ENCODE assay signal across 8 cellular contexts in genomic region chrX:115898382-115899001, GRCh38.
DNase-seq lines count a peak whose midpoint lies in the region; ATAC-seq and TF ChIP-seq lines count a peak whose summit lies in the region.

No MANE protein-coding gene starts in this region.

- no peaks in the 10 kb centered on the region for H3K9me3 ChIP-seq in MM.1S (replicated peaks; ENCODE audit: insufficient read depth, low read length)

- no peak overlapping the region for H3K4me3 ChIP-seq in GM12864 (ENCODE audit: low read depth, low read length)
- H3K4me3 ChIP-seq in MM.1S (ENCODE audit: low read length) = no peak overlapping the region

- no peaks in the 10 kb centered on the region for H3K27me3 Mint-ChIP-seq in naive B cell

- peak; percentile 37 for TF ChIP-seq CTCF in GM12864 (IDR thresholded peaks at IDR 0.05; ENCODE audit: low read depth, low read length, missing control alignments)
- TF ChIP-seq CTCF in MM.1S (IDR thresholded peaks at IDR 0.05; ENCODE audit: low read length) = peak; percentile 43

- H3K4me3 Mint-ChIP-seq in naive B cell = peak overlapping the region in 2 of 8 donors; percentile 20 to 25

- peaks cover 0 to 25% (median 12%) of the 10 kb centered on the region in 3 donors for H3K4me1 Mint-ChIP-seq in naive B cell

- H3K27ac ChIP-seq in MM.1S (ENCODE audit: low read length) = no peak overlapping the region

- no peaks in the 10 kb centered on the region for H3K4me1 ChIP-seq in MM.1S (ENCODE audit: low read length)

- peak overlapping the region in 3 of 6 donors; percentile 52 to 83 (median 53) for H3K27ac Mint-ChIP-seq in naive B cell

- no peaks in the 10 kb centered on the region for H3K36me3 Mint-ChIP-seq in naive B cell

- H3F3A ChIP-seq in MM.1S (ENCODE audit: insufficient read depth, low read length) = no peaks in the 10 kb centered on the region

- peaks cover 0 to 18% (median 4%) of the 10 kb centered on the region in 7 donors for H3K9me3 Mint-ChIP-seq in naive B cell

- no peak overlapping the region for H2AFZ ChIP-seq in MM.1S (ENCODE audit: low read length)

- no peaks in the 10 kb centered on the region for H4K20me1 ChIP-seq in MM.1S (ENCODE audit: insufficient read depth, low read length)

- DNase-seq in GM12864 (ENCODE audit: low read depth) = no peak
- DNase-seq in MM.1S = peak; percentile 79
- DNase-seq in activated T-helper 9 cell treated with anti-CD3 and anti-CD28 coated beads, Interleukin-2, amount 50 U/mL, for 16 hours (ENCODE audit: low read depth) = peak; percentile 47
- peak; percentile 58 for DNase-seq in naive B cell
- no peak for DNase-seq in stimulated activated CD4-positive, alpha-beta T cell treated with anti-CD3 and anti-CD28 coated beads, Interleukin-1b, Interleukin-23, amount 100 ng/mL, for 48 hours
- DNase-seq in ecto neural progenitor cell (ENCODE audit: low spot score) = no peak

- ATAC-seq in GM21529 (IDR thresholded peaks at IDR 0.05; ENCODE audit: unreplicated experiment) (peak; percentile 72), naive B cell (ENCODE audit: low read depth in 2 of 2) (peak in 1 of 2 donors; percentile 68), GM19324 (IDR thresholded peaks at IDR 0.05; ENCODE audit: low FRiP score, unreplicated experiment) (no peak)

- H3K79me2 ChIP-seq in MM.1S (ENCODE audit: low read length) = no peaks in the 10 kb centered on the region

- H3K9me2 ChIP-seq in MM.1S (replicated peaks; ENCODE audit: insufficient read depth, low read length) = no peaks in the 10 kb centered on the region

- no peaks in the 10 kb centered on the region for H3K36me3 ChIP-seq in MM.1S (replicated peaks; ENCODE audit: insufficient read depth, low read length)

- H3K4me2 ChIP-seq in MM.1S (ENCODE audit: low read depth, low read length) = no peak overlapping the region

- H3K9ac ChIP-seq in MM.1S (ENCODE audit: low read length) = no peak overlapping the region

- H3K27me3 ChIP-seq in MM.1S (replicated peaks; ENCODE audit: insufficient read depth, low read length) = no peaks in the 10 kb centered on the region

Comparison
In these comparisons a context has a peak if more than half of its experiments do, and no peak if none do; other contexts are left out.
1. DNase-seq: peak in MM.1S (single experiment), activated T-helper 9 cell treated with anti-CD3 and anti-CD28 coated beads, Interleukin-2, amount 50 U/mL, for 16 hours (single experiment) and naive B cell (single experiment); none in GM12864 (single experiment), stimulated activated CD4-positive, alpha-beta T cell treated with anti-CD3 and anti-CD28 coated beads, Interleukin-1b, Interleukin-23, amount 100 ng/mL, for 48 hours (single experiment) and ecto neural progenitor cell (single experiment).